ENCODE assay signal across 17 cellular contexts in the genomic region with DNA sequence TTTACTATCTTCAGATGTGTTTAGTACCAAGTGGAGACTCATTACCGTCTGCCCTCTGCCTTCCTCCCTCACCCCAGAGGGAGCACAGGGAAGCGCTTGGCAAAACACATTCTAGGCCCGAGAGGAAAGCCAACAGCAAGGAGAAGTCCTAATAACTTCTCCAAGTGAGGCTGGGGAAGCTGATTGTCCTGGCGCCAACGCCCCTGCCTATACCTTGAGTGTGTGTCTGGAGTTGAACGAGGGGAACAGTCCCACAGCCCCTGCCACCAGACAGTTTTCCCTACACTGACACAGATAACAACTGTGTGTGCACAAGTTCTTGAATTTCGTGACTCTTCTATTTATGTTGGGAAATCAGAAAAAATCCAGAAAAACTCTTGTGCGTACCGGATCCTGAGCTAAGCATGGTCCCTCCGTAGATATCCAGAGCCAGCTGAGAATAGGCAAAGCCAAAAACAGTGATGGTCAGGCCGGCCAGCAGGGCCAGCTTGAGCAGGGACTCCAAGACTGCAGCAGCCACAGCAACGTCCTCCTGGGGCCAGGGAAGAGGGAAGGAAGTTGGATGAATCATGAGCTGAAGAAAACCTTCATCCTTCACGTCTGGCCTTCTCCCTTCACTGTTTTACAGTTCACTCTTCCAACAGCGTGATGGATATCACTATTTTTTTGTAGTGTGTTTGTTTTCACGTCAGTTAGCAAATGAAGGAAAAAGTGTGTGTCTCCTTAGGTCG. TPM values are rescaled to one million over a fixed set of nuclear protein-coding genes. Genes with fewer than 3 reads are reported as not detected.
DNase-seq lines count a peak whose midpoint lies in the region; ATAC-seq and TF ChIP-seq lines count a peak whose summit lies in the region.
"Had no signal": no experiment of that assay in that cellular context is flagged by ENCODE, and none has a peak within 500 bp of the region (broad histone marks: within the 10 kb centered on the region; RNA-seq: fewer than 3 reads in every experiment).

No MANE protein-coding gene starts in this region.

- H3K4me3 ChIP-seq in GM23248 (no peak overlapping the region), lung (no peak overlapping the region), SJCRH30 (no peak overlapping the region)
- H3K4me3 ChIP-seq: dorsolateral prefrontal cortex, PC-9 had no signal

- ATAC-seq in activated CD4-positive, alpha-beta T cell treated with anti-CD3 and anti-CD28 coated beads for 36 hours: no peak
- no peak for ATAC-seq in activated T-helper 17 cell treated with anti-CD3 and anti-CD28 coated beads, Interleukin-2, amount 50 U/mL, for 72 hours (replicated peaks)
- ATAC-seq in lung (ENCODE audit: insufficient read depth, low FRiP score) (peak; percentile 49), HG03457 (IDR thresholded peaks at IDR 0.05; ENCODE audit: unreplicated experiment) (no peak)

- no peak for TF ChIP-seq CTCF in lung (IDR thresholded peaks at IDR 0.05; ENCODE audit: control extremely low read depth, extremely low read depth)

- DNase-seq in activated CD4-positive, alpha-beta T cell treated with anti-CD3 and anti-CD28 coated beads for 36 hours: no peak
- no peak for DNase-seq in activated CD4-positive, alpha-beta T cell treated with anti-CD3 and anti-CD28 coated beads for 4 hours
- peak; percentile 19 for DNase-seq in GM23248
- no peak for DNase-seq in lung (ENCODE audit: low spot score)
- no peak for DNase-seq in SJCRH30
- DNase-seq in caudate nucleus (lab: John Stamatoyannopoulos, UW): no peak
- DNase-seq: activated CD4-positive, CD25-positive, alpha-beta regulatory T cell treated with anti-CD3 and anti-CD28 coated beads, Interleukin-2, amount 50 U/mL, for 72 hours; activated T-cell treated with anti-CD3 and anti-CD28 coated beads, Interleukin-2, amount 50 U/mL, for 48 hours; dorsolateral prefrontal cortex; hypothalamus; naive B cell; NCI-H187 treated with DMSO at 0.1 percent for 48 hours; NCI-H510A treated with DMSO at 0.1 percent for 48 hours; PC-9; stimulated activated CD4-positive, alpha-beta T cell treated with anti-CD3 and anti-CD28 coated beads, Interleukin-1b, Interleukin-23, amount 100 ng/mL, for 48 hours had no signal

- no peak overlapping the region for H3K4me2 ChIP-seq in GM23248 (ENCODE audit: unreplicated experiment)
- H3K4me2 ChIP-seq: PC-9 had no signal

- H3K9me3 ChIP-seq in GM23248 (ENCODE audit: low read depth) (no peaks in the 10 kb centered on the region), lung (ENCODE audit: control insufficient read depth in 2 of 2, insufficient read depth in 1 of 2, low read length in 1 of 2) (no peaks in the 10 kb centered on the region), SJCRH30 (replicated peaks) (no peaks in the 10 kb centered on the region)

- POLR2A ChIA-PET in activated CD4-positive, alpha-beta T cell treated with anti-CD3 and anti-CD28 coated beads for 36 hours (lab: Charles Lee): interaction anchor here (0.6 kb wide), 1 partner anchor 423 kb away, joined by 5 read pairs; no protein-coding TSS in a partner anchor

- H3K4me1 Mint-ChIP-seq in activated CD4-positive, alpha-beta T cell treated with anti-CD3 and anti-CD28 coated beads for 36 hours: peaks cover 76% of the 10 kb centered on the region
- peaks cover 48% of the 10 kb centered on the region for H3K4me1 Mint-ChIP-seq in activated T-helper 17 cell treated with anti-CD3 and anti-CD28 coated beads, Interleukin-2, amount 50 U/mL, for 72 hours

- H3K36me3 Mint-ChIP-seq in activated CD4-positive, alpha-beta T cell treated with anti-CD3 and anti-CD28 coated beads for 36 hours (ENCODE audit: low read depth): peaks cover 70% of the 10 kb centered on the region
- H3K36me3 Mint-ChIP-seq in activated T-helper 17 cell treated with anti-CD3 and anti-CD28 coated beads, Interleukin-2, amount 50 U/mL, for 72 hours (ENCODE audit: low read depth): peaks cover 94% of the 10 kb centered on the region

- H3K4me3 Mint-ChIP-seq in activated CD4-positive, alpha-beta T cell treated with anti-CD3 and anti-CD28 coated beads for 36 hours: no peak overlapping the region
- peak overlapping the region; percentile 86 for H3K4me3 Mint-ChIP-seq in activated T-helper 17 cell treated with anti-CD3 and anti-CD28 coated beads, Interleukin-2, amount 50 U/mL, for 72 hours
- H3K4me3 Mint-ChIP-seq: naive B cell had no signal

- H4K20me1 ChIP-seq in GM23248 (ENCODE audit: insufficient read depth): no peaks in the 10 kb centered on the region

- no peaks in the 10 kb centered on the region for H3F3A ChIP-seq in GM23248 (ENCODE audit: insufficient read depth)

- intact Hi-C loops in activated CD4-positive, alpha-beta T cell treated with anti-CD3 and anti-CD28 coated beads for 36 hours (cut with DNase I, micrococcal nuclease): loop anchor here in 1 of 2 experiments (2.0 kb wide), 1 partner anchor 27 kb away; the partner anchor contains the start of gene RFT1

- H3K27ac ChIP-seq in GM23248 (no peak overlapping the region), lung (ENCODE audit: low read depth in 1 of 2, low read length in 1 of 2) (no peak overlapping the region), SJCRH30 (no peak overlapping the region), caudate nucleus (ENCODE audit: low read depth, low read length) (no peak overlapping the region)
- H3K27ac ChIP-seq: dorsolateral prefrontal cortex, PC-9 had no signal

- H3K79me2 ChIP-seq in GM23248 (ENCODE audit: insufficient read depth): no peaks in the 10 kb centered on the region

- H3K9me2 ChIP-seq in GM23248 (ENCODE audit: insufficient read depth): no peaks in the 10 kb centered on the region

- 87 to 89% methylated on average over 16 of the region's 16 CpGs for WGBS in GM23248 (ENCODE audit: low coverage in 1 of 2, low lambda C conversion rate in 2 of 2, missing lambda C conversion rate in 2 of 2), 2 experiments
- WGBS in lung, 2 donors: 81 to 82% methylated on average over 16 of the region's 16 CpGs

- H3K27me3 ChIP-seq in GM23248 (replicated peaks; ENCODE audit: insufficient read depth) (no peaks in the 10 kb centered on the region), lung (ENCODE audit: control insufficient read depth, insufficient read depth) (no peaks in the 10 kb centered on the region), SJCRH30 (no peaks in the 10 kb centered on the region)
- H3K27me3 ChIP-seq: dorsolateral prefrontal cortex had no signal

- H3K4me1 ChIP-seq in GM23248 (ENCODE audit: insufficient read depth): 0 out of 2 replicates have a peak, but pooled peaks cover 1% of the 10 kb centered on the region
- no peaks in the 10 kb centered on the region for H3K4me1 ChIP-seq in lung (ENCODE audit: control insufficient read depth in 2 of 2, insufficient read depth in 2 of 2, low read length in 2 of 2)
- no peaks in the 10 kb centered on the region for H3K4me1 ChIP-seq in SJCRH30

- H3K27me3 Mint-ChIP-seq in activated CD4-positive, alpha-beta T cell treated with anti-CD3 and anti-CD28 coated beads for 36 hours: no peaks in the 10 kb centered on the region
- H3K27me3 Mint-ChIP-seq in activated T-helper 17 cell treated with anti-CD3 and anti-CD28 coated beads, Interleukin-2, amount 50 U/mL, for 72 hours: no peaks in the 10 kb centered on the region
- H3K27me3 Mint-ChIP-seq: naive B cell had no signal

- H3K36me3 ChIP-seq in GM23248 (ENCODE audit: low read depth): peaks cover 6% of the 10 kb centered on the region; the same call in 1 of the 2 replicates
- H3K36me3 ChIP-seq in lung (ENCODE audit: control insufficient read depth in 2 of 2, insufficient read depth in 2 of 2, low read length in 2 of 2): peaks cover 33 to 39% of the 10 kb centered on the region in 2 donors
- no peaks in the 10 kb centered on the region; the same call in none of the 2 replicates for H3K36me3 ChIP-seq in SJCRH30

- H2AFZ ChIP-seq in GM23248: no peak overlapping the region
- H2AFZ ChIP-seq: PC-9 had no signal

- peak overlapping the region; percentile 89 for H3K27ac Mint-ChIP-seq in activated CD4-positive, alpha-beta T cell treated with anti-CD3 and anti-CD28 coated beads for 36 hours
- no peak overlapping the region for H3K27ac Mint-ChIP-seq in activated T-helper 17 cell treated with anti-CD3 and anti-CD28 coated beads, Interleukin-2, amount 50 U/mL, for 72 hours

- no peaks in the 10 kb centered on the region for H3K9me3 Mint-ChIP-seq in activated CD4-positive, alpha-beta T cell treated with anti-CD3 and anti-CD28 coated beads for 36 hours (ENCODE audit: low read depth)
- no peaks in the 10 kb centered on the region for H3K9me3 Mint-ChIP-seq in activated T-helper 17 cell treated with anti-CD3 and anti-CD28 coated beads, Interleukin-2, amount 50 U/mL, for 72 hours
- H3K9me3 Mint-ChIP-seq: naive B cell had no signal

- H3K9ac ChIP-seq in GM23248: no peak overlapping the region

- in situ Hi-C loops in GM23248 (cut with MboI): no loop called here

- CTCF ChIA-PET in activated CD4-positive, alpha-beta T cell treated with anti-CD3 and anti-CD28 coated beads for 36 hours (lab: Charles Lee): interaction anchor here (0.7 to 1.7 kb wide), 6 partner anchors 10 to 150 kb away, joined by 3 to 7 read pairs (median 4); no protein-coding TSS in a partner anchor

RNA-seq across cellular contexts. Expression of gene RFT1, which starts 26.5 kb away (rescaled TPM):
- total RNA-seq in activated CD4-positive, alpha-beta T cell treated with anti-CD3 and anti-CD28 coated beads for 36 hours: 10 to 100 TPM; 39.8 to 49.0 TPM
- 20.9 and 35.0 TPM in 2 replicates for total RNA-seq in GM23248 (2014; rRNA removed; shearing (Covaris generic))
- polyA plus RNA-seq in GM23248 (2016; fragmentation: Nextera tagmentation; extraction: Ambion mirVana) (35.7 and 43.8 TPM in 2 replicates), lung (10 to 100 TPM; 10.8 to 22.0 TPM)
- 10 to 100 TPM; 24.6 to 42.0 TPM for total RNA-seq in activated T-helper 17 cell treated with anti-CD3 and anti-CD28 coated beads, Interleukin-2, amount 50 U/mL, for 72 hours
- 10 to 100 TPM; 21.3 to 23.1 TPM for total RNA-seq in lung
- 20.6 and 22.0 TPM in 2 replicates for total RNA-seq in SJCRH30 (2014; rRNA removed; shearing (Covaris generic))

RNA-seq across cellular contexts. Expression of gene PRKCD, which starts 57.3 kb away (rescaled TPM):
- 10 to 100 TPM; 22.0 to 26.5 TPM for total RNA-seq in activated CD4-positive, alpha-beta T cell treated with anti-CD3 and anti-CD28 coated beads for 36 hours
- 1.8 and 2.5 TPM in 2 replicates for total RNA-seq in GM23248 (2014; rRNA removed; shearing (Covaris generic))
- polyA plus RNA-seq in GM23248 (2016; fragmentation: Nextera tagmentation; extraction: Ambion mirVana) (9.2 and 9.6 TPM in 2 replicates), lung (10 to 100 TPM; 47.3 to 84.5 TPM)
- 10 to 100 TPM; 20.4 to 21.8 TPM for total RNA-seq in activated T-helper 17 cell treated with anti-CD3 and anti-CD28 coated beads, Interleukin-2, amount 50 U/mL, for 72 hours
- 10 to 100 TPM; 34.9 to 85.2 TPM for total RNA-seq in lung
- total RNA-seq in SJCRH30 (2014; rRNA removed; shearing (Covaris generic)): 4.1 and 4.6 TPM in 2 replicates

RNA-seq across cellular contexts. Expression of gene SFMBT1, which starts 57.9 kb away (rescaled TPM):
- 10 to 100 TPM; 14.5 to 20.3 TPM for total RNA-seq in activated CD4-positive, alpha-beta T cell treated with anti-CD3 and anti-CD28 coated beads for 36 hours
- total RNA-seq in GM23248 (2014; rRNA removed; shearing (Covaris generic)): 2.6 and 3.0 TPM in 2 replicates
- polyA plus RNA-seq in GM23248 (2016; fragmentation: Nextera tagmentation; extraction: Ambion mirVana): 2.2 and 2.3 TPM in 2 replicates
- 10 to 100 TPM; 26.1 to 29.9 TPM for total RNA-seq in activated T-helper 17 cell treated with anti-CD3 and anti-CD28 coated beads, Interleukin-2, amount 50 U/mL, for 72 hours
- total RNA-seq in lung: 10 to 100 TPM; 15.5 to 19.2 TPM
- polyA plus RNA-seq in lung: 1 to 10 TPM; 3.4 to 4.0 TPM
- 13.9 and 15.4 TPM in 2 replicates for total RNA-seq in SJCRH30 (2014; rRNA removed; shearing (Covaris generic))
